In the genomic region with DNA sequence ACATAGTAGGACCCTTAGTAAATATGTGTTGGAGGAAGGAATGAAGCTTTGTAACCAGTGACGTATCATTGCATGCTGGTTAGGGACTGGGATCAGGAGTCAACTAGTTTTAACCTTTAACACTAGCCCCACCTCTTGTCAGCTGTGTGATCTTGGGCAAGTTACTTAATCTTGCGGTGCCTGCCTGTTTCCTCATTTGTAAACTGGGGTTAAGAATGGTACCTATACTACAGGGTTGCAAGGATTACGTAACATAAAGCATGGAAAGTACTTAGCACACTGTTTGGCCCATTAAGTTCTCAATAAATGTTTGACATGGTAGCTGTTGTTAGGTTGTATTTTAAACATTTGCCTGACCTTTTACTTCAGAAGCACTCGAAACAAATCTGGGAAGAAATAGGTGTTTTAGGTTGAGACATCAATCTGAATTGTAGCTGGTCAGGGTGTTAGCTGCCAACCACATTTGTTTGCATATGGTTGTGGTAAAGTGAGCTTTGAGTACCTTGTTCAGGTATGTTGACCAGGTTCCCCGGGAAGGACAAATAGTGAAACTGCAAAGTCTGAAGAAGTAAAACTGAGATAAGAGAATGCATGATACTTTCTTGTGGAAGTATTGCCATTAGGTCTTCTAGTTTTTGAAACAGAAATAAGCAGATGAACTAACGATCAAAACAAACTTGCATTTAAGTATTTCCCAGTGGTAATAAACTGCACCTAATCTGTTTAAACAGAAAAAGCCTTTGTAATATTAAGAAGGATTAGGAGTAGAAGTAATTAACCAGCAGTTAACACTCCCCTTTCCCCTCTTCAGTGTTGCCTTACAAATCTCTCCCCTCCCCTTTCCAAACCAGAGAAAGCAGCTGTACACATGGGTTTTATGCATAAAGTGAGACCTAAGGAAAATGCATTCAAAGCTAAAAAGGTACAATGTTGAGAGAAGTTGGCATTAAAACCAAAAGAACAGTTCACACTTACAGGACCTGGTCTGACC, we compare ENCODE assay signal across 9 cellular contexts. TPM values are rescaled to one million over a fixed set of nuclear protein-coding genes. Genes with fewer than 3 reads are reported as not detected.
DNase-seq lines count a peak whose midpoint lies in the region; ATAC-seq lines count a peak whose summit lies in the region.
"Had no signal": no experiment of that assay in that cellular context is flagged by ENCODE, and none has a peak within 500 bp of the region (broad histone marks: within the 10 kb centered on the region; RNA-seq: fewer than 3 reads in every experiment).

No MANE protein-coding gene starts in this region.

- no peaks in the 10 kb centered on the region for H3K27me3 Mint-ChIP-seq in naive thymus-derived CD4-positive, alpha-beta T cell

- H3K9me3 Mint-ChIP-seq in naive thymus-derived CD4-positive, alpha-beta T cell, result no peaks in the 10 kb centered on the region

- H3K4me3 ChIP-seq in naive thymus-derived CD4-positive, alpha-beta T cell (ENCODE audit: low read length), result no peak overlapping the region

- POLR2A ChIA-PET in naive thymus-derived CD4-positive, alpha-beta T cell (lab: Charles Lee), result interaction anchor here (0.5 to 0.7 kb wide), 2 partner anchors 18 to 87 kb away, joined by 3 to 4 read pairs; no protein-coding TSS in a partner anchor

- H3K4me3 Mint-ChIP-seq in naive thymus-derived CD4-positive, alpha-beta T cell, result no peak overlapping the region

- H3K9me3 ChIP-seq in naive thymus-derived CD4-positive, alpha-beta T cell (ENCODE audit: control insufficient read depth in 2 of 3, low read length in 3 of 3), result no peaks in the 10 kb centered on the region

- H3K36me3 ChIP-seq in naive thymus-derived CD4-positive, alpha-beta T cell (ENCODE audit: control insufficient read depth in 2 of 3, insufficient read depth in 3 of 3, low read length in 3 of 3), result peaks cover 0 to 3% (median 0%) of the 10 kb centered on the region in 3 experiments

- peak; percentile 66 for ATAC-seq in HG02943 (IDR thresholded peaks at IDR 0.05; ENCODE audit: low read depth, unreplicated experiment)
- ATAC-seq in naive thymus-derived CD4-positive, alpha-beta T cell, result peak; percentile 65

- intact Hi-C loops in naive thymus-derived CD4-positive, alpha-beta T cell (cut with micrococcal nuclease), result no loop called here

- H3K4me1 Mint-ChIP-seq in naive thymus-derived CD4-positive, alpha-beta T cell, result peaks cover 45 to 80% (median 60%) of the 10 kb centered on the region in 7 donors

- peak; percentile 23 for DNase-seq in NCI-H2029 (lab: John Stamatoyannopoulos, UW)
- DNase-seq in NCI-H2029 treated with DMSO at 0.1 percent for 48 hours (lab: John Stamatoyannopoulos, UW), result no peak
- peak; percentile 47 for DNase-seq in OCI-M1 (lab: John Stamatoyannopoulos, UW)
- DNase-seq in naive thymus-derived CD4-positive, alpha-beta T cell, result no peak
- no peak for DNase-seq in activated CD4-positive, CD25-positive, alpha-beta regulatory T cell (lab: John Stamatoyannopoulos, UW)
- no peak for DNase-seq in inferior parietal cortex (ENCODE audit: extremely low spot score)
- DNase-seq in NCI-H187 treated with DMSO at 0.1 percent for 48 hours (lab: John Stamatoyannopoulos, UW), result no peak

- peaks cover 0 to 25% (median 1%) of the 10 kb centered on the region in 5 donors for H3K36me3 Mint-ChIP-seq in naive thymus-derived CD4-positive, alpha-beta T cell

- peaks cover 5 to 25% of the 10 kb centered on the region in 2 donors for H3K4me1 ChIP-seq in naive thymus-derived CD4-positive, alpha-beta T cell (ENCODE audit: control insufficient read depth in 2 of 2, insufficient read depth in 2 of 2, low read length in 2 of 2)

- H3K27ac ChIP-seq in naive thymus-derived CD4-positive, alpha-beta T cell (ENCODE audit: low read depth, low read length), result no peak overlapping the region

- no peaks in the 10 kb centered on the region for H3K27me3 ChIP-seq in naive thymus-derived CD4-positive, alpha-beta T cell (ENCODE audit: control insufficient read depth in 2 of 2, insufficient read depth in 2 of 2, low read length in 2 of 2)

- CTCF ChIA-PET in naive thymus-derived CD4-positive, alpha-beta T cell (lab: Charles Lee), result no interaction called here

- peak overlapping the region in 1 of 9 donors; percentile 15 for H3K27ac Mint-ChIP-seq in naive thymus-derived CD4-positive, alpha-beta T cell

RNA-seq across cellular contexts. Expression of gene SCAANT1, which starts 25.8 kb away (rescaled TPM):
- total RNA-seq in naive thymus-derived CD4-positive, alpha-beta T cell, result not detected
- not detected for polyA plus RNA-seq in naive thymus-derived CD4-positive, alpha-beta T cell
- total RNA-seq: glomerular endothelial cell had no signal

Comparison
In these comparisons a context has a peak if more than half of its experiments do, and no peak if none do; other contexts are left out.
1. DNase-seq: peak in NCI-H2029 (single experiment) and OCI-M1 (single experiment); none in NCI-H2029 treated with DMSO at 0.1 percent for 48 hours (single experiment), naive thymus-derived CD4-positive, alpha-beta T cell (0 of 9), activated CD4-positive, CD25-positive, alpha-beta regulatory T cell (0 of 4), inferior parietal cortex (single experiment) and NCI-H187 treated with DMSO at 0.1 percent for 48 hours (single experiment).